In the genomic region with DNA sequence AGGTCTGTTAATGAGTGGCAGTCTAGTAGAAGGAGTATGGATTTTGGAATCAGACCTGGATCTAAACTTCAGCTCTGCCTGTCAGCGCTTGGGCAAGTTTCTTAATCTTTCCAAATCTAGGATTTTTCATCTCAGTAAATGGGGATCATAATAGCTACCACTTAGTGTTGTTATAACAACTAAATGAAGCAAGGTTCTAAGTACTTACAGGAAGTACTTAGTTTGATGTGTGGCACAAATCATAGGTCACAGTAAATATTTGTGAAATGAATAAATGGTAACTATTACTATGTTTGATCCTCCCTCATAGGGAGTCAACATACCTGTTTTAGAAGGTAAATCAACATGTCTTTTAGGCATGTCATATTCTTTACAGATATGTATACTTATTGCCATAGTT, we compare ENCODE assay signal across 22 cellular contexts.
"Had no signal": no experiment of that assay in that cellular context is flagged by ENCODE, and none has a peak within 500 bp of the region (broad histone marks: within the 10 kb centered on the region; RNA-seq: fewer than 3 reads in every experiment).

No MANE protein-coding gene starts in this region.

- H3K4me1 ChIP-seq: breast epithelium had no signal

- ATAC-seq: activated CD4-positive, CD25-positive, alpha-beta regulatory T cell treated with anti-CD3 and anti-CD28 coated beads, Interleukin-2, amount 50 U/mL, for 24 hours; activated CD8-positive, alpha-beta T cell treated with anti-CD3 and anti-CD28 coated beads for 36 hours; activated T-cell treated with anti-CD3 and anti-CD28 coated beads, Interleukin-2, amount 50 U/mL, for 72 hours had no signal

- H3K27me3 Mint-ChIP-seq: activated CD8-positive, alpha-beta T cell treated with anti-CD3 and anti-CD28 coated beads for 36 hours; activated naive CD4-positive, alpha-beta T cell treated with anti-CD3 and anti-CD28 coated beads, Interleukin-2, amount 10 ng/mL, durations not matched to agents 7 days and 5 days; activated naive CD8-positive, alpha-beta T cell treated with anti-CD3 and anti-CD28 coated beads for 36 hours had no signal

- H3K4me2 ChIP-seq: PC-9 had no signal

- H3K27me3 ChIP-seq: breast epithelium had no signal

- H2AFZ ChIP-seq: PC-9 had no signal

- H3K4me3 ChIP-seq: breast epithelium, PC-9 had no signal

- H3K4me3 Mint-ChIP-seq: activated CD8-positive, alpha-beta T cell treated with anti-CD3 and anti-CD28 coated beads for 36 hours; activated naive CD4-positive, alpha-beta T cell treated with anti-CD3 and anti-CD28 coated beads, Interleukin-2, amount 10 ng/mL, durations not matched to agents 7 days and 5 days; activated naive CD8-positive, alpha-beta T cell treated with anti-CD3 and anti-CD28 coated beads for 36 hours; activated T-cell treated with anti-CD3 and anti-CD28 coated beads, Interleukin-2, amount 50 U/mL, for 72 hours; T-helper 1 cell treated with Interleukin-12 subunit alpha and Interleukin-12 subunit beta and Interleukin-4 antibody, amounts not matched to agents 30 μg/mL and 1 μg/mL, for 36 hours had no signal

- H3K9me3 ChIP-seq: breast epithelium had no signal

- H3K4me1 Mint-ChIP-seq: activated naive CD4-positive, alpha-beta T cell treated with anti-CD3 and anti-CD28 coated beads, Interleukin-2, amount 10 ng/mL, durations not matched to agents 7 days and 5 days; activated naive CD8-positive, alpha-beta T cell treated with anti-CD3 and anti-CD28 coated beads for 36 hours had no signal

- H3K27ac ChIP-seq: breast epithelium, PC-9 had no signal

- H3K9me3 Mint-ChIP-seq: activated CD8-positive, alpha-beta T cell treated with anti-CD3 and anti-CD28 coated beads for 36 hours; activated naive CD4-positive, alpha-beta T cell treated with anti-CD3 and anti-CD28 coated beads, Interleukin-2, amount 10 ng/mL, durations not matched to agents 7 days and 5 days; activated naive CD8-positive, alpha-beta T cell treated with anti-CD3 and anti-CD28 coated beads for 36 hours; activated T-cell treated with anti-CD3 and anti-CD28 coated beads, Interleukin-2, amount 50 U/mL, for 72 hours; activated T-helper 2 cell treated with anti-CD3 and anti-CD28 coated beads, Interferon-gamma antibody, Interleukin-2, Interleukin-4, amounts not matched to agents 10 μg/mL and 5 μg/mL and 100 μg/mL, durations not matched to agents 14 hours and 24 hours and 36 hours; T-helper 1 cell treated with Interleukin-12 subunit alpha and Interleukin-12 subunit beta and Interleukin-4 antibody, amounts not matched to agents 30 μg/mL and 1 μg/mL, for 36 hours had no signal

- H3K36me3 ChIP-seq: breast epithelium had no signal

- DNase-seq: activated CD4-positive, alpha-beta T cell treated with anti-CD3 and anti-CD28 coated beads for 4 hours; activated CD8-positive, alpha-beta memory T cell treated with anti-CD3 and anti-CD28 coated beads, Interleukin-2, amount 50 U/mL, for 4 hours; activated CD8-positive, alpha-beta T cell treated with anti-CD3 and anti-CD28 coated beads for 36 hours; activated gamma-delta T cell treated with Interleukin-2 at 50 U/mL for 16 hours; activated naive CD4-positive, alpha-beta T cell treated with anti-CD3 and anti-CD28 coated beads, Interleukin-2, amount 10 ng/mL, durations not matched to agents 7 days and 5 days; activated naive CD8-positive, alpha-beta T cell treated with anti-CD3 and anti-CD28 coated beads for 36 hours; activated T-cell treated with anti-CD3 and anti-CD28 coated beads, Interleukin-2, amount 50 U/mL, for 72 hours; IMR-90; KG1; NCI-H1092; NCI-H1436; NCI-H1694 treated with DMSO at 0.1 percent for 48 hours; NCI-H2029 treated with DMSO at 0.1 percent for 48 hours; NCI-H345; NCI-H510A; NCI-H526 treated with DMSO at 0.1 percent for 48 hours; PC-9; SHP77 treated with DMSO at 0.1 percent for 48 hours had no signal

- H3K27ac Mint-ChIP-seq: activated CD8-positive, alpha-beta T cell treated with anti-CD3 and anti-CD28 coated beads for 36 hours; activated naive CD4-positive, alpha-beta T cell treated with anti-CD3 and anti-CD28 coated beads, Interleukin-2, amount 10 ng/mL, durations not matched to agents 7 days and 5 days; activated naive CD8-positive, alpha-beta T cell treated with anti-CD3 and anti-CD28 coated beads for 36 hours; activated T-cell treated with anti-CD3 and anti-CD28 coated beads, Interleukin-2, amount 50 U/mL, for 72 hours; activated T-helper 2 cell treated with anti-CD3 and anti-CD28 coated beads, Interferon-gamma antibody, Interleukin-2, Interleukin-4, amounts not matched to agents 10 μg/mL and 5 μg/mL and 100 μg/mL, durations not matched to agents 14 hours and 24 hours and 36 hours; T-helper 1 cell treated with Interleukin-12 subunit alpha and Interleukin-12 subunit beta and Interleukin-4 antibody, amounts not matched to agents 30 μg/mL and 1 μg/mL, for 36 hours had no signal
